ENCODE assay signal across 13 cellular contexts in genomic region chr11:72432347-72433287, GRCh38. TPM values are rescaled to one million over a fixed set of nuclear protein-coding genes. Genes with fewer than 3 reads are reported as not detected.
A peak's percentile ranks its signal among the peaks of the same experiment; 100 is the strongest.
DNase-seq lines count a peak whose midpoint lies in the region; ATAC-seq and TF ChIP-seq lines count a peak whose summit lies in the region.
"Had no signal": no experiment of that assay in that cellular context is flagged by ENCODE, and none has a peak within 500 bp of the region (broad histone marks: within the 10 kb centered on the region; RNA-seq: fewer than 3 reads in every experiment).

No MANE protein-coding gene starts in this region.

- no CpG with 5 or more reads among the region's 9 CpGs for WGBS in mesendoderm (ENCODE audit: extremely low coverage, insufficient coverage, low lambda C conversion rate)

- no peaks in the 10 kb centered on the region for H3K9me2 ChIP-seq in GM23338 (ENCODE audit: insufficient read depth)

- H4K20me1 ChIP-seq in GM23338 (replicated peaks; ENCODE audit: insufficient read depth) = peaks cover 3% of the 10 kb centered on the region

- H2BK5ac ChIP-seq in mesendoderm (ENCODE audit: low read length) = no peak overlapping the region

- H3K27ac ChIP-seq in ACC112 (ENCODE audit: low read depth, low read length) = no peak overlapping the region
- H3K27ac ChIP-seq in GM23338 (ENCODE audit: low read depth) = no peak overlapping the region
- no peak overlapping the region for H3K27ac ChIP-seq in mesendoderm (ENCODE audit: low read depth, low read length)
- H3K27ac ChIP-seq: cardiac muscle cell, suprapubic skin had no signal

- H3K36me3 ChIP-seq in ACC112 (ENCODE audit: insufficient read depth, low read length) (no peaks in the 10 kb centered on the region), GM23338 (ENCODE audit: insufficient read depth) (no peaks in the 10 kb centered on the region), mesendoderm (ENCODE audit: control insufficient read depth, insufficient read depth, low read length) (peaks cover 4% of the 10 kb centered on the region)
- H3K36me3 ChIP-seq: cardiac muscle cell had no signal

- no peak overlapping the region for H3K9ac ChIP-seq in mesendoderm (ENCODE audit: low read length)

- H3F3A ChIP-seq in GM23338 (replicated peaks; ENCODE audit: low read depth) = no peaks in the 10 kb centered on the region

- peaks cover 2% of the 10 kb centered on the region for H3K79me1 ChIP-seq in mesendoderm (ENCODE audit: low read length)

- no peak overlapping the region for H4K8ac ChIP-seq in mesendoderm (ENCODE audit: low read depth, low read length)

- H3K36me3 Mint-ChIP-seq in GM23338 (ENCODE audit: low read depth) = peaks cover 6% of the 10 kb centered on the region; the same call in 2 of the 3 replicates
- H3K36me3 Mint-ChIP-seq in activated T-helper 17 cell treated with anti-CD3 and anti-CD28 coated beads, Interleukin-2, amount 50 U/mL, for 72 hours (ENCODE audit: low read depth) = peaks cover 31% of the 10 kb centered on the region

- H2AFZ ChIP-seq in ACC112 (ENCODE audit: low read length, unreplicated experiment) = no peak overlapping the region
- no peak overlapping the region for H2AFZ ChIP-seq in GM23338

- no peak overlapping the region for H2BK120ac ChIP-seq in mesendoderm (ENCODE audit: low read depth, low read length)

- H4K5ac ChIP-seq in mesendoderm (ENCODE audit: low read length) = no peak overlapping the region

- no peak overlapping the region for H3K4me2 ChIP-seq in GM23338
- H3K4me2 ChIP-seq in mesendoderm (ENCODE audit: low read length) = no peak overlapping the region

- H3K4me1 Mint-ChIP-seq in GM23338 = peaks cover 5% of the 10 kb centered on the region; the same call in 1 of the 3 replicates
- H3K4me1 Mint-ChIP-seq in activated T-helper 17 cell treated with anti-CD3 and anti-CD28 coated beads, Interleukin-2, amount 50 U/mL, for 72 hours = peaks cover 21% of the 10 kb centered on the region

- H3K79me2 ChIP-seq in ACC112 (ENCODE audit: control insufficient read depth, insufficient read depth, low read length, unreplicated experiment) (peaks cover 5% of the 10 kb centered on the region), GM23338 (replicated peaks; ENCODE audit: insufficient read depth) (0 out of 2 replicates have a peak, but pooled peaks cover 8% of the 10 kb centered on the region), mesendoderm (ENCODE audit: control insufficient read depth, insufficient read depth, low read length) (no peaks in the 10 kb centered on the region)

- no peak overlapping the region for H3K4ac ChIP-seq in mesendoderm (ENCODE audit: low read depth, low read length)

- DNase-seq in GM23338 (ENCODE audit: low spot score) = no peak
- no peak for DNase-seq in mesendoderm
- DNase-seq in NCI-H146 (lab: John Stamatoyannopoulos, UW) = no peak
- no peak for DNase-seq in GM10266 (ENCODE audit: extremely low spot score)
- no peak for DNase-seq in NCI-H1694 treated with DMSO at 0.1 percent for 48 hours (lab: John Stamatoyannopoulos, UW)
- DNase-seq: kidney glomerular epithelial cell, NCI-H774, posterior cingulate gyrus had no signal

- no peak overlapping the region for H3K27ac Mint-ChIP-seq in GM23338
- peak overlapping the region; percentile 63 for H3K27ac Mint-ChIP-seq in activated T-helper 17 cell treated with anti-CD3 and anti-CD28 coated beads, Interleukin-2, amount 50 U/mL, for 72 hours

- H3K27me3 Mint-ChIP-seq in GM23338 (ENCODE audit: insufficient read depth, low read depth, poor library complexity) = peaks cover 8% of the 10 kb centered on the region
- no peaks in the 10 kb centered on the region for H3K27me3 Mint-ChIP-seq in activated T-helper 17 cell treated with anti-CD3 and anti-CD28 coated beads, Interleukin-2, amount 50 U/mL, for 72 hours

- no peak overlapping the region for H2BK15ac ChIP-seq in mesendoderm (replicated peaks; ENCODE audit: low read depth)

- H3K27me3 ChIP-seq in ACC112 (ENCODE audit: insufficient read depth, low read length) = no peaks in the 10 kb centered on the region
- H3K27me3 ChIP-seq in GM23338 (ENCODE audit: insufficient read depth) = no peaks in the 10 kb centered on the region
- H3K27me3 ChIP-seq in mesendoderm (ENCODE audit: insufficient read depth, low read length, poor library complexity) = no peaks in the 10 kb centered on the region
- H3K27me3 ChIP-seq: cardiac muscle cell, suprapubic skin had no signal

- peak overlapping the region; percentile 16; the same call in 2 of the 3 replicates for H3K4me3 Mint-ChIP-seq in GM23338
- peak overlapping the region; percentile 96 for H3K4me3 Mint-ChIP-seq in activated T-helper 17 cell treated with anti-CD3 and anti-CD28 coated beads, Interleukin-2, amount 50 U/mL, for 72 hours

- TF ChIP-seq CTCF in GM23338 (conservative IDR thresholded peaks at IDR 0.05; ENCODE audit: low read depth in 2 of 2) = no peak
- TF ChIP-seq CTCF in GM10266 (IDR thresholded peaks at IDR 0.05; ENCODE audit: control insufficient read depth, insufficient read depth, low read depth, missing control alignments) = no peak

- no peak for ATAC-seq in GM23338
- ATAC-seq in activated T-helper 17 cell treated with anti-CD3 and anti-CD28 coated beads, Interleukin-2, amount 50 U/mL, for 72 hours (replicated peaks) = no peak
- ATAC-seq in HG02870 (IDR thresholded peaks at IDR 0.05; ENCODE audit: unreplicated experiment) = no peak

- H3K56ac ChIP-seq in mesendoderm (ENCODE audit: low read length) = peak overlapping the region; percentile 28

- H3K9me3 Mint-ChIP-seq in GM23338 = no peaks in the 10 kb centered on the region; the same call in 2 of the 3 replicates
- no peaks in the 10 kb centered on the region for H3K9me3 Mint-ChIP-seq in activated T-helper 17 cell treated with anti-CD3 and anti-CD28 coated beads, Interleukin-2, amount 50 U/mL, for 72 hours

- H3K23ac ChIP-seq in mesendoderm (ENCODE audit: low read length) = no peak overlapping the region

- H3K4me1 ChIP-seq in ACC112 (ENCODE audit: control insufficient read depth, insufficient read depth, low read length, unreplicated experiment) (peaks cover 15% of the 10 kb centered on the region), GM23338 (ENCODE audit: insufficient read depth) (no peaks in the 10 kb centered on the region), mesendoderm (ENCODE audit: control insufficient read depth, low read depth, low read length) (no peaks in the 10 kb centered on the region)

- peak overlapping the region; percentile 21; the same call in 1 of the 2 replicates for H3K4me3 ChIP-seq in ACC112 (ENCODE audit: low read depth, low read length)
- no peak overlapping the region for H3K4me3 ChIP-seq in GM23338
- no peak overlapping the region for H3K4me3 ChIP-seq in mesendoderm (ENCODE audit: low read length)

- H3K18ac ChIP-seq in mesendoderm (ENCODE audit: low read length) = no peak overlapping the region

- H2AK5ac ChIP-seq in mesendoderm (ENCODE audit: low read length) = no peak overlapping the region

RNA-seq across cellular contexts. Expression of gene CLPB, which starts 1.7 kb away (rescaled TPM):
- total RNA-seq in GM23338 (2014; rRNA removed; shearing (Covaris generic)) = 24.7 and 32.7 TPM in 2 replicates
- 11.0 and 12.6 TPM in 2 replicates for polyA plus RNA-seq in GM23338 (2016; fragmentation: Nextera tagmentation; extraction: Ambion mirVana)
- total RNA-seq in activated T-helper 17 cell treated with anti-CD3 and anti-CD28 coated beads, Interleukin-2, amount 50 U/mL, for 72 hours = 10 to 100 TPM; 33.7 to 43.8 TPM
- polyA plus RNA-seq in mesendoderm (2013, experiment 1 of 2) = 11.2 TPM
- 10.5 TPM for polyA plus RNA-seq in mesendoderm (2013, experiment 2 of 2)
